In genomic region chr5:159409801-159410200, GRCh38 we compare ENCODE assay signal across 10 cellular contexts.
DNase-seq lines count a peak whose midpoint lies in the region; ATAC-seq, FAIRE-seq and TF ChIP-seq lines count a peak whose summit lies in the region.
"Had no signal": no experiment of that assay in that cellular context is flagged by ENCODE, and none has a peak within 500 bp of the region (broad histone marks: within the 10 kb centered on the region; RNA-seq: fewer than 3 reads in every experiment).

No MANE protein-coding gene starts in this region.

- H3K4me1 ChIP-seq in pancreas (no peaks in the 10 kb centered on the region), endodermal cell (ENCODE audit: control insufficient read depth, insufficient read depth, low read length) (no peaks in the 10 kb centered on the region)

- intact Hi-C loops in natural killer cell (cut with micrococcal nuclease) (no loop called here), pancreas (cut with DNase I) (no loop called here)

- peaks cover 62 to 87% of the 10 kb centered on the region in 2 donors for H3K4me1 Mint-ChIP-seq in natural killer cell treated with Interleukin-12 subunit alpha and Interleukin-12 subunit beta and Interleukin-15 and Interleukin-18, amount 100 ng/mL, for 72 hours (ENCODE audit: low read depth in 2 of 2)
- H3K4me1 Mint-ChIP-seq in natural killer cell (peaks cover 49 to 56% of the 10 kb centered on the region in 2 donors), endodermal cell (peaks cover 25% of the 10 kb centered on the region)

- ATAC-seq in natural killer cell treated with Interleukin-12 subunit alpha and Interleukin-12 subunit beta and Interleukin-15 and Interleukin-18, amount 100 ng/mL, for 72 hours: peak; percentile 74 to 79
- ATAC-seq in natural killer cell (no peak), HG02610 (IDR thresholded peaks at IDR 0.05; ENCODE audit: unreplicated experiment) (peak; percentile 60), HG03521 (IDR thresholded peaks at IDR 0.05; ENCODE audit: unreplicated experiment) (peak; percentile 75), pancreas (no peak)
- ATAC-seq in stimulated activated naive CD8-positive, alpha-beta T cell treated with anti-CD3 and anti-CD28 coated beads, Interleukin-15, Interleukin-2, amounts not matched to agents 100 U/mL and 50 U/mL, for 24 hours: peak; percentile 78

- peak; percentile 76 for DNase-seq in natural killer cell treated with Interleukin-12 subunit alpha and Interleukin-12 subunit beta and Interleukin-15 and Interleukin-18, amount 100 ng/mL, for 72 hours (ENCODE audit: low spot score)
- no peak for DNase-seq in natural killer cell
- DNase-seq in stimulated activated naive CD8-positive, alpha-beta T cell treated with anti-CD3 and anti-CD28 coated beads, Interleukin-15, Interleukin-2, amounts not matched to agents 100 U/mL and 50 U/mL, for 24 hours: no peak
- no peak for DNase-seq in islet precursor cell
- no peak for DNase-seq in pancreas
- no peak for DNase-seq in endodermal cell
- DNase-seq: GDM1 had no signal

- H3K9me3 ChIP-seq in pancreas (no peaks in the 10 kb centered on the region), endodermal cell (ENCODE audit: control insufficient read depth, low read length) (no peaks in the 10 kb centered on the region)

- 72 to 80% methylated on average over 4 of the region's 4 CpGs for WGBS in pancreas, 2 donors
- WGBS in endodermal cell (ENCODE audit: insufficient coverage in 1 of 2, insufficient read length in 1 of 2), 2 experiments: 94 to 95% methylated on average over 3 to 4 of the region's 4 CpGs

- peak overlapping the region; percentile 68 for H3K4me3 Mint-ChIP-seq in natural killer cell treated with Interleukin-12 subunit alpha and Interleukin-12 subunit beta and Interleukin-15 and Interleukin-18, amount 100 ng/mL, for 72 hours
- H3K4me3 Mint-ChIP-seq in natural killer cell: no peak overlapping the region
- H3K4me3 Mint-ChIP-seq in endodermal cell: no peak overlapping the region

- no peak overlapping the region for H3K9ac ChIP-seq in endodermal cell (ENCODE audit: extremely low read depth, low read length, poor library complexity, severe bottlenecking)

- H3K27me3 ChIP-seq in pancreas (no peaks in the 10 kb centered on the region), endodermal cell (ENCODE audit: control insufficient read depth, insufficient read depth, low read length, poor library complexity, severe bottlenecking) (no peaks in the 10 kb centered on the region)

- H3K27ac ChIP-seq in pancreas: no peak overlapping the region
- no peak overlapping the region for H3K27ac ChIP-seq in endodermal cell (ENCODE audit: low read depth, low read length)

- no peaks in the 10 kb centered on the region for H3K36me3 Mint-ChIP-seq in natural killer cell treated with Interleukin-12 subunit alpha and Interleukin-12 subunit beta and Interleukin-15 and Interleukin-18, amount 100 ng/mL, for 72 hours
- H3K36me3 Mint-ChIP-seq in natural killer cell (peaks cover 15% of the 10 kb centered on the region), endodermal cell (ENCODE audit: low read depth) (no peaks in the 10 kb centered on the region)

- peak overlapping the region; percentile 88 to 96 for H3K27ac Mint-ChIP-seq in natural killer cell treated with Interleukin-12 subunit alpha and Interleukin-12 subunit beta and Interleukin-15 and Interleukin-18, amount 100 ng/mL, for 72 hours
- H3K27ac Mint-ChIP-seq in natural killer cell (no peak overlapping the region), endodermal cell (no peak overlapping the region)

- no peak for TF ChIP-seq CTCF in natural killer cell (IDR thresholded peaks at IDR 0.05)
- TF ChIP-seq CTCF in pancreas (IDR thresholded peaks at IDR 0.05): no peak
- TF ChIP-seq CTCF in endodermal cell (conservative IDR thresholded peaks at IDR 0.05): no peak

- FAIRE-seq in pancreas (lab: Jason Lieb, UNC): no peak
- FAIRE-seq: endothelial cell of umbilical vein had no signal

- H3K4me3 ChIP-seq in pancreas: no peak overlapping the region
- H3K4me3 ChIP-seq in endodermal cell (ENCODE audit: low read length): no peak overlapping the region

- H3K27me3 Mint-ChIP-seq in natural killer cell treated with Interleukin-12 subunit alpha and Interleukin-12 subunit beta and Interleukin-15 and Interleukin-18, amount 100 ng/mL, for 72 hours: no peaks in the 10 kb centered on the region
- H3K27me3 Mint-ChIP-seq in natural killer cell (ENCODE audit: low read depth in 2 of 2) (peaks cover 4 to 7% of the 10 kb centered on the region in 2 donors), endodermal cell (ENCODE audit: insufficient read depth) (no peaks in the 10 kb centered on the region)

- H3K36me3 ChIP-seq in pancreas: no peaks in the 10 kb centered on the region
- H3K36me3 ChIP-seq in endodermal cell (ENCODE audit: control insufficient read depth, insufficient read depth, low read length): no peaks in the 10 kb centered on the region

- H3K9me3 Mint-ChIP-seq in natural killer cell treated with Interleukin-12 subunit alpha and Interleukin-12 subunit beta and Interleukin-15 and Interleukin-18, amount 100 ng/mL, for 72 hours: peaks cover 2% of the 10 kb centered on the region
- H3K9me3 Mint-ChIP-seq in natural killer cell (no peaks in the 10 kb centered on the region), endodermal cell (no peaks in the 10 kb centered on the region)

Comparison
In these comparisons a context has a peak if more than half of its experiments do, and no peak if none do; other contexts are left out.
1. ATAC-seq: peak in natural killer cell treated with Interleukin-12 subunit alpha and Interleukin-12 subunit beta and Interleukin-15 and Interleukin-18, amount 100 ng/mL, for 72 hours (2 of 2), HG02610 (single experiment), HG03521 (single experiment) and stimulated activated naive CD8-positive, alpha-beta T cell treated with anti-CD3 and anti-CD28 coated beads, Interleukin-15, Interleukin-2, amounts not matched to agents 100 U/mL and 50 U/mL, for 24 hours (single experiment); none in natural killer cell (0 of 3) and pancreas (0 of 4).
2. H3K27ac Mint-ChIP-seq: peak in natural killer cell treated with Interleukin-12 subunit alpha and Interleukin-12 subunit beta and Interleukin-15 and Interleukin-18, amount 100 ng/mL, for 72 hours (2 of 2); none in natural killer cell (0 of 2) and endodermal cell (single experiment).